ENCODE assay signal across 10 cellular contexts in the genomic region with DNA sequence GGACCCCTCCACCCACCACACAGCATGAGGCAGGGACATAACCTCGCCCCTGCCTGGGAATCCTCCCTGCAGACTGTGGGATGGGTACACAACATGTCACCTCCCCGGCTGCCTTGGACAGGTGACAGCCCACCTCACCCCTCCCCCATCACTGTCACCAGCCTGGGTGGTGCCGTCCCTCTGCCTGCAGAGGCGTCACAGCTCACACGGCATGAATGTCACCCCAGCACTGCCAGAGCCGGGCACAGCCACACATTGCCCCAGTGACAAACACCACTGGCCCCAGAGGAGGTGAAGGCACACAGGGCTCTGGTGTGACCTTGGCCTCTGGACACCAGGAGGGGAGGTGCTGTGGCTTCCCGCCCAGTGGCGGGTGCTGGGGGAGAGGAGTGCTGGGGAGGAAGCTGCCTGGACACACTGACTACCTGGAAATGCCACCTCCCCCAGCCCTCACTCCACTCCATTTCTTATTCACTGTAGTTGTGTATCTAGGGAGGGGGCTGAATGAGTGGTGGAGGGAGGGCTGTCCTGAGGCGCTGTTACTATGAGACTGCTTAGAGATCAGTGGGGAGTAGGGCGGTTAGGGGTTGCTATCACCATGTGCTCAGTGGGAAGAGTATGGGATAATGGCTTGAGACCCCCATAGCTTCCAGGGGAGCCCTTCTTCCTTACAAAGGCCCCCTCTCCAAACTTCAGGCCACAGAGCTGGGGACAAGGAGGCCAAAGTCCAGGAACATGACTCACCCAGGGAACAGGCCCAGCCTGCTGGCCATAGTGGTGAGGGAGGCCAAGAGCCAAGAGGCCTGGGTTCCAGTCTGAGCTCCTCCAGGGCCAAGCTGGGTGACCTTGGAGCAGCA. TPM values are rescaled to one million over a fixed set of nuclear protein-coding genes. Genes with fewer than 3 reads are reported as not detected.
A peak's percentile ranks its signal among the peaks of the same experiment; 100 is the strongest.
DNase-seq lines count a peak whose midpoint lies in the region; ATAC-seq and TF ChIP-seq lines count a peak whose summit lies in the region.
"Had no signal": no experiment of that assay in that cellular context is flagged by ENCODE, and none has a peak within 500 bp of the region (broad histone marks: within the 10 kb centered on the region; RNA-seq: fewer than 3 reads in every experiment).

No MANE protein-coding gene starts in this region.

- no peak overlapping the region for H3K4me3 Mint-ChIP-seq in activated CD4-positive, alpha-beta T cell treated with anti-CD3 and anti-CD28 coated beads, Interleukin-2, amount 10 ng/mL, durations not matched to agents 24 days and 14 days
- H3K4me3 Mint-ChIP-seq in activated CD4-positive, alpha-beta T cell treated with anti-CD3 and anti-CD28 coated beads, Interleukin-2, amount 10 ng/mL, durations not matched to agents 7 days and 5 days, result no peak overlapping the region
- H3K4me3 Mint-ChIP-seq: activated naive CD4-positive, alpha-beta T cell treated with anti-CD3 and anti-CD28 coated beads, Interleukin-2, amount 10 ng/mL, durations not matched to agents 7 days and 5 days had no signal

- TF ChIP-seq CTCF in vagina (IDR thresholded peaks at IDR 0.05), result no peak

- peaks cover 27% of the 10 kb centered on the region for H3K4me1 Mint-ChIP-seq in activated CD4-positive, alpha-beta T cell treated with anti-CD3 and anti-CD28 coated beads, Interleukin-2, amount 10 ng/mL, durations not matched to agents 24 days and 14 days
- peaks cover 26% of the 10 kb centered on the region for H3K4me1 Mint-ChIP-seq in activated CD4-positive, alpha-beta T cell treated with anti-CD3 and anti-CD28 coated beads, Interleukin-2, amount 10 ng/mL, durations not matched to agents 7 days and 5 days

- no peaks in the 10 kb centered on the region for H3K27me3 ChIP-seq in endocrine pancreas (ENCODE audit: control insufficient read depth, insufficient read depth, low read length)
- no peaks in the 10 kb centered on the region for H3K27me3 ChIP-seq in vagina

- no peak for TF ChIP-seq POLR2A in vagina (IDR thresholded peaks at IDR 0.05)

- H3K27me3 Mint-ChIP-seq in activated CD4-positive, alpha-beta T cell treated with anti-CD3 and anti-CD28 coated beads, Interleukin-2, amount 10 ng/mL, durations not matched to agents 24 days and 14 days, result no peaks in the 10 kb centered on the region
- H3K27me3 Mint-ChIP-seq in activated CD4-positive, alpha-beta T cell treated with anti-CD3 and anti-CD28 coated beads, Interleukin-2, amount 10 ng/mL, durations not matched to agents 7 days and 5 days, result no peaks in the 10 kb centered on the region
- H3K27me3 Mint-ChIP-seq: activated naive CD4-positive, alpha-beta T cell treated with anti-CD3 and anti-CD28 coated beads, Interleukin-2, amount 10 ng/mL, durations not matched to agents 7 days and 5 days had no signal

- CTCF ChIA-PET in activated CD4-positive, alpha-beta T cell treated with anti-CD3 and anti-CD28 coated beads, Interleukin-2, amount 10 ng/mL, durations not matched to agents 7 days and 5 days (lab: Charles Lee), result interaction anchor here (0.6 to 8.4 kb wide), 6 partner anchors 8 to 370 kb away, joined by 3 to 112 read pairs (median 4); no protein-coding TSS in a partner anchor

- H3K9me3 Mint-ChIP-seq in activated CD4-positive, alpha-beta T cell treated with anti-CD3 and anti-CD28 coated beads, Interleukin-2, amount 10 ng/mL, durations not matched to agents 24 days and 14 days, result no peaks in the 10 kb centered on the region
- no peaks in the 10 kb centered on the region for H3K9me3 Mint-ChIP-seq in activated CD4-positive, alpha-beta T cell treated with anti-CD3 and anti-CD28 coated beads, Interleukin-2, amount 10 ng/mL, durations not matched to agents 7 days and 5 days
- H3K9me3 Mint-ChIP-seq: activated naive CD4-positive, alpha-beta T cell treated with anti-CD3 and anti-CD28 coated beads, Interleukin-2, amount 10 ng/mL, durations not matched to agents 7 days and 5 days had no signal

- H3K27ac Mint-ChIP-seq in activated CD4-positive, alpha-beta T cell treated with anti-CD3 and anti-CD28 coated beads, Interleukin-2, amount 10 ng/mL, durations not matched to agents 24 days and 14 days, result peak overlapping the region; percentile 47
- no peak overlapping the region for H3K27ac Mint-ChIP-seq in activated CD4-positive, alpha-beta T cell treated with anti-CD3 and anti-CD28 coated beads, Interleukin-2, amount 10 ng/mL, durations not matched to agents 7 days and 5 days

- H3K36me3 Mint-ChIP-seq in activated CD4-positive, alpha-beta T cell treated with anti-CD3 and anti-CD28 coated beads, Interleukin-2, amount 10 ng/mL, durations not matched to agents 24 days and 14 days (ENCODE audit: low read depth), result peaks cover 4% of the 10 kb centered on the region
- H3K36me3 Mint-ChIP-seq in activated CD4-positive, alpha-beta T cell treated with anti-CD3 and anti-CD28 coated beads, Interleukin-2, amount 10 ng/mL, durations not matched to agents 7 days and 5 days (ENCODE audit: low read depth), result no peaks in the 10 kb centered on the region
- H3K36me3 Mint-ChIP-seq: activated naive CD4-positive, alpha-beta T cell treated with anti-CD3 and anti-CD28 coated beads, Interleukin-2, amount 10 ng/mL, durations not matched to agents 7 days and 5 days had no signal

- no peak for DNase-seq in activated CD4-positive, alpha-beta T cell treated with anti-CD3 and anti-CD28 coated beads, Interleukin-2, amount 10 ng/mL, durations not matched to agents 24 days and 14 days
- DNase-seq in activated CD4-positive, alpha-beta T cell treated with anti-CD3 and anti-CD28 coated beads for 4 hours, result no peak
- peak; percentile 82 for DNase-seq in mucosa of gallbladder (ENCODE audit: low spot score)
- no peak for DNase-seq in vagina (ENCODE audit: extremely low spot score in 2 of 2)
- no peak for DNase-seq in NOMO-1 treated with dmso at 0.1 percent for 144 hours (lab: John Stamatoyannopoulos, UW; ENCODE audit: unreplicated experiment)
- DNase-seq in activated CD4-positive, alpha-beta T cell treated with anti-CD3 and anti-CD28 coated beads, Interleukin-2, amount 10 ng/mL, durations not matched to agents 7 days and 5 days, result no peak
- DNase-seq: activated naive CD4-positive, alpha-beta T cell treated with anti-CD3 and anti-CD28 coated beads, Interleukin-2, amount 10 ng/mL, durations not matched to agents 7 days and 5 days; NCI-H446 treated with DMSO at 0.1 percent for 48 hours had no signal

- intact Hi-C loops in activated CD4-positive, alpha-beta T cell treated with anti-CD3 and anti-CD28 coated beads, Interleukin-2, amount 10 ng/mL, durations not matched to agents 24 days and 14 days (cut with micrococcal nuclease), result no loop called here
- intact Hi-C loops in vagina (cut with DNase I), result no loop called here

- POLR2A ChIA-PET in activated CD4-positive, alpha-beta T cell treated with anti-CD3 and anti-CD28 coated beads, Interleukin-2, amount 10 ng/mL, durations not matched to agents 7 days and 5 days (lab: Charles Lee), result no interaction called here

- H3K36me3 ChIP-seq in endocrine pancreas (ENCODE audit: control insufficient read depth, insufficient read depth, low read length), result no peaks in the 10 kb centered on the region
- no peaks in the 10 kb centered on the region for H3K36me3 ChIP-seq in vagina

- H3K4me1 ChIP-seq in endocrine pancreas (ENCODE audit: control insufficient read depth, insufficient read depth, low read length) (peaks cover 23% of the 10 kb centered on the region), vagina (peaks cover 96% of the 10 kb centered on the region)

- no peak overlapping the region for H3K4me3 ChIP-seq in endocrine pancreas (ENCODE audit: control insufficient read depth, insufficient read depth, low read length)
- H3K4me3 ChIP-seq in vagina, result peak overlapping the region in 1 of 2 donors; percentile 24

- no peak for ATAC-seq in GM21528 (IDR thresholded peaks at IDR 0.05; ENCODE audit: low FRiP score, unreplicated experiment)

- H3K9ac ChIP-seq in endocrine pancreas (ENCODE audit: control insufficient read depth, insufficient read depth, low read length), result peak overlapping the region; percentile 15

- peak overlapping the region; percentile 96 for H3K27ac ChIP-seq in vagina

- H3K9me3 ChIP-seq in endocrine pancreas (ENCODE audit: control insufficient read depth, low read length), result no peaks in the 10 kb centered on the region
- H3K9me3 ChIP-seq in vagina, result no peaks in the 10 kb centered on the region

RNA-seq across cellular contexts. Expression of a gene that starts 40.3 kb away (rescaled TPM):
- total RNA-seq in activated CD4-positive, alpha-beta T cell treated with anti-CD3 and anti-CD28 coated beads, Interleukin-2, amount 10 ng/mL, durations not matched to agents 24 days and 14 days, result 33.9 and 34.7 TPM in 2 replicates
- total RNA-seq in mucosa of gallbladder (61.6 TPM), vagina (62.4 TPM)
- total RNA-seq in activated CD4-positive, alpha-beta T cell treated with anti-CD3 and anti-CD28 coated beads, Interleukin-2, amount 10 ng/mL, durations not matched to agents 7 days and 5 days, result 10 to 100 TPM; 15.3 to 19.3 TPM
